Comparison of ENCODE assay signal across 8 cellular contexts in the genomic region with DNA sequence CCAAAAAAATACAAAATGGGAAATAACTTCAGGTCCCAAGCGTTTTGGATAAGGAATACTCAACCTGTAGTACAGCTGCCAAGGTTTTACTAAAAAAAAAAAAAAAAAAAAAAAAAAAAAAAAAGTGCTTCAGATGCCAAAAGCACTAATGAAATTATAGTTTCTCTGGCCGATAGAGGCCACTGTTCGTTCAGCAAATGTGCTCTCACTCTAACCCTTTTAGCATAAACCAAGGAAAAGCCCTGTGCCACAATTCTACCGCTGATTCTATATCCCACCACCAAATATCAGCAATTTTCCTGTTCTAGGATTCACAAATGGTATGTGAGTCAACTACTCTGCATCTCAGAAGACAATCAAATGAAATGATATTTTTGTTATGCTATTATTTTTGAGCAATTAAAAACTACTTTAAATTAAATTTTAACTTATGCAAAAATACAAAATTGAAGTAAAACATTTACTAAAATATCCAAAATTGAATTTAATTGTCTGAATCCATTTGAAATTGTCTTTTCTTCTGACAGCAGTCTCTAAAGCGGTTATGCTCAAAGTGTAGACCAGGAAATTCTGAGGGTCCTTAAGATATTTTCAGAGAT.
DNase-seq lines count a peak whose midpoint lies in the region; ATAC-seq and TF ChIP-seq lines count a peak whose summit lies in the region.

No MANE protein-coding gene starts in this region.

- no peak overlapping the region for H3K27ac ChIP-seq in transverse colon

- POLR2A ChIA-PET in MCF 10A (lab: Yijun Ruan, JAX): interaction anchor here (1.2 kb wide), 1 partner anchor 289 kb away, joined by 5 read pairs; no protein-coding TSS in a partner anchor

- TF ChIP-seq CTCF in MCF 10A (IDR thresholded peaks at IDR 0.05; ENCODE audit: unreplicated experiment) (peak; percentile 45), transverse colon (IDR thresholded peaks at IDR 0.05) (peak; percentile 39 to 52 (median 44))

- H3K4me3 Mint-ChIP-seq in MCF 10A (ENCODE audit: unreplicated experiment): no peak overlapping the region

- no peaks in the 10 kb centered on the region for H3K9me3 Mint-ChIP-seq in MCF 10A (ENCODE audit: unreplicated experiment)

- peaks cover 6% of the 10 kb centered on the region for H3K4me1 Mint-ChIP-seq in MCF 10A (ENCODE audit: insufficient read depth, unreplicated experiment)

- H3K36me3 ChIP-seq in HAP-1 (replicated peaks) (0 out of 2 replicates have a peak, but pooled peaks cover 5% of the 10 kb centered on the region), transverse colon (peaks cover 0 to 11% (median 2%) of the 10 kb centered on the region in 4 donors)

- no peak for TF ChIP-seq POLR2A in transverse colon (IDR thresholded peaks at IDR 0.05)

- in situ Hi-C loops in HAP-1 (cut with MboI; ENCODE audit: low sequenced_read_pairs) (no loop called here), transverse colon (cut with MboI; ENCODE audit: low pct_ligation_motif_present in 1 of 4, low pct_unique_long_range_greater_than_20kb in 1 of 4, low sequenced_read_pairs in 3 of 4) (loop anchor here in 1 of 4 donors (10.0 kb wide), 1 partner anchor 90 kb away; no protein-coding TSS in a partner anchor)

- TF ChIP-seq EP300 in transverse colon (IDR thresholded peaks at IDR 0.05; ENCODE audit: low read depth): no peak

- H3K27me3 Mint-ChIP-seq in MCF 10A (ENCODE audit: insufficient read depth, unreplicated experiment): no peaks in the 10 kb centered on the region

- H3K4me1 ChIP-seq in HAP-1: peaks cover 11% of the 10 kb centered on the region
- H3K4me1 ChIP-seq in transverse colon: no peaks in the 10 kb centered on the region

- no peaks in the 10 kb centered on the region for H3K9me3 ChIP-seq in HAP-1
- H3K9me3 ChIP-seq in transverse colon: no peaks in the 10 kb centered on the region

- H3K27me3 ChIP-seq in HAP-1 (ENCODE audit: low read depth) (no peaks in the 10 kb centered on the region), transverse colon (no peaks in the 10 kb centered on the region)

- WGBS in transverse colon (ENCODE audit: low coverage in 1 of 2), 2 donors: 40 to 42% methylated on average over 5 of the region's 5 CpGs

- peaks cover 48% of the 10 kb centered on the region for H3K36me3 Mint-ChIP-seq in MCF 10A (ENCODE audit: insufficient read depth, unreplicated experiment)

- CTCF ChIA-PET in MCF 10A (lab: Yijun Ruan, JAX): interaction anchor here (0.6 to 1.0 kb wide), 5 partner anchors 11 to 202 kb away, joined by 3 to 6 read pairs (median 5); no protein-coding TSS in a partner anchor

- DNase-seq in DMS 273 (lab: John Stamatoyannopoulos, UW; ENCODE audit: unreplicated experiment) (peak; percentile 10), DMS 273 treated with DMSO at 0.1 percent for 48 hours (lab: John Stamatoyannopoulos, UW) (no peak), HAP-1 (ENCODE audit: low spot score in 2 of 2) (peak; percentile 57 to 80), NCI-H460 (ENCODE audit: extremely low read depth, low read depth) (peak; percentile 72), MCF 10A (ENCODE audit: unreplicated experiment) (peak; percentile 76), islet precursor cell (peak; percentile 54), transverse colon (peak; percentile 25)

- no TSS peak for BruUV-seq in MCF 10A (replicated peaks; lab: Mats Ljungman, UMichigan)

- H3K27ac Mint-ChIP-seq in MCF 10A (ENCODE audit: low read depth, unreplicated experiment): no peak overlapping the region

- H3K4me3 ChIP-seq in HAP-1 (no peak overlapping the region), transverse colon (no peak overlapping the region)

- ATAC-seq in GM18907 (IDR thresholded peaks at IDR 0.05; ENCODE audit: unreplicated experiment): no peak

- intact Hi-C loops in MCF 10A (cut with micrococcal nuclease) (loop anchor here (1.0 to 5.0 kb wide), 4 partner anchors 81 to 289 kb away; a partner anchor contains a TSS), transverse colon (cut with DNase I; ENCODE audit: low total_unique reads) (no loop called here)
